In the genomic region with DNA sequence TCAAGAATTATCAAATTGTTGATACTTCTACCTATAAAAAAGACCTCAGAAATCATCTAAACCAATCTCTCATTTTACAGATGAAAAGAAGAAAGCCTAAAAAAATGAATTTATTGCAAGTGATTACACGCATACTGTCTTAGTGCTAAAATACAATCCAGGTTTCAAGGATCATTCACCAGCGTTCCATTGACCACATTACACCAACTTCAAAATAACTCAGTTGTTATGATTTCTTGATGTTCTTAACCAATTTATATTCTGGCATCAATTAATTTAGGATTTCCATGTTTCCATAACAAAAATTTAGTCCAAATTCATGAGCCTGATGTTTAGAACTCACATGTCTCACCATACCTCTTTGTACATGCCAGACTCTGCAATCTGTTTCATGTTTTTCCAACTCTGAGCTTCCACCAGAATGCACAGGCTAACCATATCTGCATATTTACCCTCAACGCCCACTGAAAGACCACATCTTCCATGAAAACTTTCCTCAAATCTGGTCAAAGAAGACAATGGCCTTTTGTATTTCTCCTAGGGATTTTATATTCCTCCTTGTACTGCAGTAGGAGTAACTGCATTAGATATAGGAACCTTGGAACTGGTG, we compare ENCODE assay signal across 20 cellular contexts.
"Had no signal": no experiment of that assay in that cellular context is flagged by ENCODE, and none has a peak within 500 bp of the region (broad histone marks: within the 10 kb centered on the region; RNA-seq: fewer than 3 reads in every experiment).

No MANE protein-coding gene starts in this region.

- H3K27ac Mint-ChIP-seq: nephron had no signal

- H3K27ac ChIP-seq: esophagus squamous epithelium, gastroesophageal sphincter, left ventricle myocardium inferior, sigmoid colon, skin epidermis, tibial artery, upper lobe of left lung, uterus had no signal

- FAIRE-seq: colon, kidney had no signal

- H3K36me3 Mint-ChIP-seq: naive B cell had no signal

- H3K36me3 ChIP-seq: esophagus squamous epithelium, gastroesophageal sphincter, left ventricle myocardium inferior, sigmoid colon, tibial artery, upper lobe of left lung, uterus had no signal

- H3K27me3 ChIP-seq: sigmoid colon, tibial artery, upper lobe of left lung, uterus had no signal

- ATAC-seq: gastroesophageal sphincter, left cardiac atrium had no signal

- H3K9me3 Mint-ChIP-seq: nephron had no signal

- H3K9me3 ChIP-seq: esophagus squamous epithelium, gastroesophageal sphincter, left ventricle myocardium inferior, sigmoid colon, tibial artery, upper lobe of left lung, uterus had no signal

- DNase-seq: dermis blood vessel endothelial cell; esophagus squamous epithelium; foreskin fibroblast; glutamatergic neuron; kidney; left cardiac atrium; left ventricle myocardium inferior; mesenchymal stem cell; naive B cell; sigmoid colon; stimulated activated CD4-positive, alpha-beta T cell treated with anti-CD3 and anti-CD28 coated beads, Interleukin-12 subunit alpha, Interleukin-12 subunit beta, amount 100 ng/mL, for 4 hours; stimulated activated naive CD4-positive, alpha-beta T cell treated with Interleukin-2 at 50 U/mL for 16 hours; tibial artery; upper lobe of left lung; uterus had no signal

- H3K4me3 ChIP-seq: esophagus squamous epithelium, gastroesophageal sphincter, left ventricle myocardium inferior, lung, sigmoid colon, skin epidermis, tibial artery, upper lobe of left lung, uterus had no signal
